ENCODE assay signal across 8 cellular contexts in genomic region chr1:221839794-221840395, GRCh38.
DNase-seq lines count a peak whose midpoint lies in the region; ATAC-seq lines count a peak whose summit lies in the region.

No MANE protein-coding gene starts in this region.

- ATAC-seq in HG03439 (IDR thresholded peaks at IDR 0.05; ENCODE audit: unreplicated experiment) (peak; percentile 90), sciatic nerve (peak; percentile 62)

- intact Hi-C loops in sciatic nerve (cut with DNase I): no loop called here

- peak; percentile 82 for DNase-seq in stimulated activated naive CD4-positive, alpha-beta T cell treated with Interleukin-2 at 50 U/mL for 16 hours (lab: John Stamatoyannopoulos, UW)
- DNase-seq in stimulated activated naive CD4-positive, alpha-beta T cell (lab: John Stamatoyannopoulos, UW): no peak
- peak; percentile 86 for DNase-seq in activated CD4-positive, alpha-beta T cell treated with anti-CD3 and anti-CD28 coated beads for 48 hours
- DNase-seq in dermis blood vessel endothelial cell (peak; percentile 54), sciatic nerve (ENCODE audit: low spot score) (peak; percentile 59), D341Med (ENCODE audit: low spot score) (no peak), NCI-H2171 treated with DMSO at 0.1 percent for 48 hours (lab: John Stamatoyannopoulos, UW) (no peak)

Comparison
In these comparisons a context has a peak if more than half of its experiments do, and no peak if none do; other contexts are left out.
1. DNase-seq: peak in stimulated activated naive CD4-positive, alpha-beta T cell treated with Interleukin-2 at 50 U/mL for 16 hours (single experiment), activated CD4-positive, alpha-beta T cell treated with anti-CD3 and anti-CD28 coated beads for 48 hours (single experiment), dermis blood vessel endothelial cell (single experiment) and sciatic nerve (single experiment); none in stimulated activated naive CD4-positive, alpha-beta T cell (0 of 6), D341Med (single experiment) and NCI-H2171 treated with DMSO at 0.1 percent for 48 hours (single experiment).